9 cellular contexts compared by ENCODE assay signal in genomic region chr1:100552922-100553321, GRCh38. TPM values are rescaled to one million over a fixed set of nuclear protein-coding genes. Genes with fewer than 3 reads are reported as not detected.
"Had no signal": no experiment of that assay in that cellular context is flagged by ENCODE, and none has a peak within 500 bp of the region (broad histone marks: within the 10 kb centered on the region; RNA-seq: fewer than 3 reads in every experiment).

No MANE protein-coding gene starts in this region.

- FAIRE-seq: HTR-8/SVneo had no signal

- ATAC-seq: HCT116 had no signal

- H3K4me3 ChIP-seq: GM23248, HAP-1 had no signal

- DNase-seq: GM23248, GOT3, H7, KG1 had no signal

- H3K9ac ChIP-seq: GM23248 had no signal

- H3K27ac ChIP-seq: GM23248 had no signal

- H2AFZ ChIP-seq: GM23248 had no signal

- H3K36me3 ChIP-seq: HAP-1 had no signal

- H3K9me3 ChIP-seq: HAP-1 had no signal

RNA-seq across cellular contexts. Expression of gene GPR88, which starts 15.0 kb away (rescaled TPM):
- total RNA-seq: H7, HT-29 had no signal
- polyA plus RNA-seq: GM23248, IgD-negative memory B cell had no signal
